In the genomic region with DNA sequence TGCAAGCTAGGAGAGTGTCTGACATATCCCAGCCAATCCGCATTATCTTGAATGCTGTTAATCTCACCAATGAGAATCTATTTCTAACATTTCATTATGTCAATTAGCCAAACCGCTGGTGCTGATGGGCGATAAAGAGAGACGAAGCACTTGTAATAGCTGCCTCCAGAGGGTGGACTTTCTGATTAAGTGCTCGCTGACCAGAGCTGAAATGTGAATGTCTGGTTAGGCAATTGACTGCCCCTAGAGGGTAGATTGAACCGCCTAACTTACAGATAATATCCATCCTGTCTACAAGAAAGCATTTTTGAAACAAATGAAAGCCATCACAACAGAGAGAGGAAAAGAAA, we compare ENCODE assay signal across 8 cellular contexts. TPM values are rescaled to one million over a fixed set of nuclear protein-coding genes. Genes with fewer than 3 reads are reported as not detected.
DNase-seq lines count a peak whose midpoint lies in the region; ATAC-seq, FAIRE-seq and TF ChIP-seq lines count a peak whose summit lies in the region.

No MANE protein-coding gene starts in this region.

- ATAC-seq in GM19328 (IDR thresholded peaks at IDR 0.05; ENCODE audit: unreplicated experiment) (peak; percentile 6), body of pancreas (peak; percentile 50)

- POLR2A ChIA-PET in Caco-2 (lab: Charles Lee) (interaction anchor here (2.0 kb wide), 1 partner anchor 139 kb away, joined by 6 read pairs; no protein-coding TSS in a partner anchor), OCI-LY7 (lab: Charles Lee) (interaction anchor here (0.5 to 1.0 kb wide), 2 partner anchors 12 to 108 kb away, joined by 3 to 4 read pairs; no protein-coding TSS in a partner anchor)

- H3K9me2 ChIP-seq in OCI-LY7 (ENCODE audit: insufficient read depth, low read length): no peaks in the 10 kb centered on the region

- no peaks in the 10 kb centered on the region for H3K9me3 ChIP-seq in Caco-2
- no peaks in the 10 kb centered on the region for H3K9me3 ChIP-seq in OCI-LY7 (ENCODE audit: low read length)
- H3K9me3 ChIP-seq in body of pancreas: peaks cover 0 to 4% (median 0%) of the 10 kb centered on the region in 3 donors
- no peaks in the 10 kb centered on the region for H3K9me3 ChIP-seq in iPS-18c (ENCODE audit: control insufficient read depth, insufficient read depth, low read length)

- no peaks in the 10 kb centered on the region for H3K9me3 Mint-ChIP-seq in Caco-2 (ENCODE audit: unreplicated experiment)

- H2AFZ ChIP-seq in OCI-LY7 (ENCODE audit: low read length): peak overlapping the region; percentile 86

- no TSS peak for BruUV-seq in Caco-2 (replicated peaks; lab: Mats Ljungman, UMichigan)
- no TSS peak for BruUV-seq in OCI-LY7 (replicated peaks; lab: Mats Ljungman, UMichigan)

- peaks cover 10% of the 10 kb centered on the region for H3K4me1 ChIP-seq in Caco-2
- peaks cover 26% of the 10 kb centered on the region for H3K4me1 ChIP-seq in OCI-LY7 (ENCODE audit: insufficient read depth, low read length, poor library complexity, severe bottlenecking)
- H3K4me1 ChIP-seq in body of pancreas: peaks cover 24% of the 10 kb centered on the region

- 2 to 3% methylated on average over 6 of the region's 6 CpGs for WGBS in body of pancreas, 2 donors

- no peaks in the 10 kb centered on the region for H4K20me1 ChIP-seq in OCI-LY7 (ENCODE audit: insufficient read depth, low read length)

- peaks cover 21% of the 10 kb centered on the region for H3K4me1 Mint-ChIP-seq in Caco-2 (ENCODE audit: low read depth, unreplicated experiment)

- H3K4me2 ChIP-seq in OCI-LY7 (ENCODE audit: low read length): peak overlapping the region; percentile 82

- no peak for TF ChIP-seq POLR2A in body of pancreas (IDR thresholded peaks at IDR 0.05)

- H3K4me3 ChIP-seq in Caco-2 (ENCODE audit: low read depth, low read length): peak overlapping the region; percentile 68
- peak overlapping the region; percentile 97 for H3K4me3 ChIP-seq in OCI-LY7 (ENCODE audit: low read depth, low read length, poor library complexity, severe bottlenecking)
- peak overlapping the region; percentile 33 to 89 for H3K4me3 ChIP-seq in body of pancreas
- H3K4me3 ChIP-seq in iPS-18c (ENCODE audit: insufficient read depth, low read depth, low read length): peak overlapping the region; percentile 95; the same call in 1 of the 2 replicates

- no peaks in the 10 kb centered on the region for H3K27me3 ChIP-seq in Caco-2 (replicated peaks; ENCODE audit: control insufficient read depth, insufficient read depth, low read length)
- no peaks in the 10 kb centered on the region for H3K27me3 ChIP-seq in body of pancreas

- H3K27ac ChIP-seq in OCI-LY7 (ENCODE audit: low read depth, low read length, poor library complexity, severe bottlenecking): peak overlapping the region; percentile 70
- H3K27ac ChIP-seq in body of pancreas: peak overlapping the region in 3 of 4 donors; percentile 78 to 86 (median 81)

- CTCF ChIA-PET in Caco-2 (lab: Charles Lee): interaction anchor here (1.0 to 2.6 kb wide), 9 partner anchors 45 to 143 kb away, joined by 3 to 22 read pairs (median 5); partner anchors contain the start of genes KDELR1, SYNGR4 and TMEM143
- CTCF ChIA-PET in OCI-LY7 (lab: Charles Lee; ENCODE audit: unreplicated experiment): no interaction called here

- peaks cover 45% of the 10 kb centered on the region for H3K36me3 Mint-ChIP-seq in Caco-2 (ENCODE audit: insufficient read depth, unreplicated experiment)

- TF ChIP-seq CTCF in Caco-2 (IDR thresholded peaks at IDR 0.05; ENCODE audit: insufficient read depth in 1 of 2, low read depth in 1 of 2, low read length in 1 of 2, severe bottlenecking in 1 of 2, unreplicated experiment in 1 of 2) (peak; percentile 57 to 68), OCI-LY7 (conservative IDR thresholded peaks at IDR 0.05; ENCODE audit: low read length) (peak; percentile 74), body of pancreas (IDR thresholded peaks at IDR 0.05) (peak; percentile 6 to 62 (median 49))

- intact Hi-C loops in Caco-2 (cut with micrococcal nuclease; ENCODE audit: unreplicated experiment): loop anchor here (1.0 to 2.0 kb wide), 5 partner anchors 44 to 139 kb away; a partner anchor contains a TSS
- intact Hi-C loops in OCI-LY7 (cut with micrococcal nuclease; ENCODE audit: unreplicated experiment): loop anchor here (1.0 to 5.0 kb wide), 3 partner anchors 24 to 58 kb away; partner anchors contain the start of genes CYTH2, GRIN2D and KDELR1
- intact Hi-C loops in body of pancreas (cut with DNase I): no loop called here
- intact Hi-C loops in posterior vena cava (cut with DNase I): no loop called here

- peaks cover 29% of the 10 kb centered on the region for H3K79me2 ChIP-seq in OCI-LY7 (ENCODE audit: insufficient read depth, low read depth, low read length)

- H3K27ac Mint-ChIP-seq in Caco-2 (ENCODE audit: unreplicated experiment): peak overlapping the region; percentile 99

- H3K4me3 Mint-ChIP-seq in Caco-2 (ENCODE audit: unreplicated experiment): peak overlapping the region; percentile 97

- DNase-seq in Caco-2 (peak; percentile 72 to 73), HTR-8/SVneo (ENCODE audit: insufficient read length, low spot score) (peak; percentile 90), OCI-LY7 (ENCODE audit: low spot score) (no peak), body of pancreas (peak in 2 of 4 donors; percentile 39 to 62), smooth muscle cell of the brain vasculature (ENCODE audit: low read depth, low spot score) (peak; percentile 66), posterior vena cava (ENCODE audit: low spot score) (no peak)

- FAIRE-seq in HTR-8/SVneo (lab: Jason Lieb, UNC): peak; percentile 52

- peaks cover under 1% of the 10 kb centered on the region; the same call in 1 of the 2 replicates for H3K36me3 ChIP-seq in Caco-2 (ENCODE audit: control insufficient read depth, insufficient read depth, low read length)
- H3K36me3 ChIP-seq in OCI-LY7 (ENCODE audit: insufficient read depth, low read length): peaks cover 32% of the 10 kb centered on the region
- peaks cover under 1 to 6% of the 10 kb centered on the region in 2 donors for H3K36me3 ChIP-seq in body of pancreas (replicated peaks in 1 of 2; ENCODE audit: insufficient read depth in 1 of 2, low read depth in 2 of 2)

- H3K27me3 Mint-ChIP-seq in Caco-2 (ENCODE audit: insufficient read depth, unreplicated experiment): no peaks in the 10 kb centered on the region

RNA-seq across cellular contexts. Expression of gene GRWD1, which starts 0.6 kb away (rescaled TPM):
- total RNA-seq in Caco-2 (2022) (77.3 and 77.4 TPM in 2 replicates), OCI-LY7 (2022) (26.3 and 32.1 TPM in 2 replicates), body of pancreas (10 to 100 TPM; 11.9 TPM), posterior vena cava (10 to 100 TPM; 21.1 to 24.2 TPM)
- 34.4 and 35.8 TPM in 2 replicates for total RNA-seq in OCI-LY7 (2014; rRNA removed; shearing (Covaris generic))

RNA-seq across cellular contexts. Expression of gene KCNJ14, which starts 10.1 kb away (rescaled TPM):
- 3.6 and 3.9 TPM in 2 replicates for total RNA-seq in Caco-2 (2022)
- total RNA-seq in OCI-LY7 (2014; rRNA removed; shearing (Covaris generic)): 0.57 and 0.85 TPM in 2 replicates
- total RNA-seq in OCI-LY7 (2022): 2.5 and 2.6 TPM in 2 replicates
- 1 to 10 TPM in 1 of 2 donors, under 1 TPM in 1; 0.66 to 1.6 TPM for total RNA-seq in body of pancreas
- under 1 TPM; 0.52 to 0.65 TPM for total RNA-seq in posterior vena cava

RNA-seq across cellular contexts. Expression of gene CYTH2, which starts 23.9 kb away (rescaled TPM):
- total RNA-seq in Caco-2 (2022) (74.6 and 81.3 TPM in 2 replicates), OCI-LY7 (2022) (53.2 and 74.8 TPM in 2 replicates), body of pancreas (10 to 100 TPM; 76.1 to 94.2 TPM), posterior vena cava (10 to 100 TPM; 34.1 to 49.2 TPM)
- total RNA-seq in OCI-LY7 (2014; rRNA removed; shearing (Covaris generic)): 44.0 and 46.6 TPM in 2 replicates

RNA-seq across cellular contexts. Expression of gene GRIN2D, which starts 51.8 kb away (rescaled TPM):
- total RNA-seq in Caco-2 (2022): 6.5 and 7.3 TPM in 2 replicates
- total RNA-seq in OCI-LY7 (2014; rRNA removed; shearing (Covaris generic)): not detected in 2 replicates
- total RNA-seq in OCI-LY7 (2022): 0.06 and 0.11 TPM in 2 replicates
- 1 to 10 TPM in 1 of 2 donors, under 1 TPM in 1; 0.26 to 2.0 TPM for total RNA-seq in body of pancreas
- total RNA-seq in posterior vena cava: 1 to 10 TPM in 1 of 2 donors, under 1 TPM in 1; 0.71 to 2.3 TPM

RNA-seq across cellular contexts. Expression of gene KDELR1, which starts 53.9 kb away (rescaled TPM):
- 375 and 381 TPM in 2 replicates for total RNA-seq in Caco-2 (2022)
- 26.2 and 38.8 TPM in 2 replicates for total RNA-seq in OCI-LY7 (2014; rRNA removed; shearing (Covaris generic))
- total RNA-seq in OCI-LY7 (2022): 63.8 and 74.0 TPM in 2 replicates
- total RNA-seq in body of pancreas: 10 to 100 TPM; 47.5 to 51.4 TPM
- 100 to 1,000 TPM in 1 of 2 donors, 10 to 100 TPM in 1; 94.6 to 111 TPM for total RNA-seq in posterior vena cava

Comparison
In these comparisons a context has a peak if more than half of its experiments do, and no peak if none do; other contexts are left out.
1. DNase-seq: peak in Caco-2 (2 of 2), HTR-8/SVneo (single experiment) and smooth muscle cell of the brain vasculature (single experiment); none in OCI-LY7 (single experiment) and posterior vena cava (single experiment).
2. intact Hi-C loops: an anchor here in Caco-2 (1.0 to 2.0 kb wide) and OCI-LY7 (1.0 to 5.0 kb wide); none called in body of pancreas and posterior vena cava.
3. Peak in every context shown above with its lines, with median percentiles within 50 percentile points of each other: H3K4me3 ChIP-seq and CTCF ChIP-seq.